27 cellular contexts compared by ENCODE assay signal in genomic region chr9:38251036-38251335, GRCh38.
"Had no signal": no experiment of that assay in that cellular context is flagged by ENCODE, and none has a peak within 500 bp of the region (broad histone marks: within the 10 kb centered on the region; RNA-seq: fewer than 3 reads in every experiment).

No MANE protein-coding gene starts in this region.

- H3K4me3 Mint-ChIP-seq: activated CD4-positive, alpha-beta memory T cell treated with anti-CD3 and anti-CD28 coated beads for 36 hours; activated CD4-positive, alpha-beta T cell treated with anti-CD3 and anti-CD28 coated beads, Interleukin-2, amount 10 ng/mL, durations not matched to agents 24 days and 14 days; activated naive CD4-positive, alpha-beta T cell treated with anti-CD3 and anti-CD28 coated beads, Interleukin-2, amount 10 ng/mL, durations not matched to agents 7 days and 5 days; activated naive CD8-positive, alpha-beta T cell treated with anti-CD3 and anti-CD28 coated beads, Interleukin-2, amount 10 ng/mL, durations not matched to agents 7 days and 5 days; activated T-cell treated with anti-CD3 and anti-CD28 coated beads, Interleukin-2, amount 50 U/mL, for 24 hours; mesothelial cell of epicardium; naive thymus-derived CD4-positive, alpha-beta T cell; stimulated activated memory B cell treated with anti-CD40 and anti-IgM and Interleukin-4, amounts not matched to agents 10 μg/mL and 1 μg/mL and 100 μg/mL, for 72 hours; stimulated activated naive CD8-positive, alpha-beta T cell treated with anti-CD3 and anti-CD28 coated beads, Interleukin-15, amount 100 ng/mL, for 72 hours had no signal

- H3K27ac Mint-ChIP-seq: activated CD4-positive, alpha-beta memory T cell treated with anti-CD3 and anti-CD28 coated beads for 36 hours; activated CD4-positive, alpha-beta T cell treated with anti-CD3 and anti-CD28 coated beads, Interleukin-2, amount 10 ng/mL, durations not matched to agents 24 days and 14 days; activated naive CD4-positive, alpha-beta T cell treated with anti-CD3 and anti-CD28 coated beads, Interleukin-2, amount 10 ng/mL, durations not matched to agents 7 days and 5 days; activated naive CD8-positive, alpha-beta T cell treated with anti-CD3 and anti-CD28 coated beads, Interleukin-2, amount 10 ng/mL, durations not matched to agents 7 days and 5 days; activated T-cell treated with anti-CD3 and anti-CD28 coated beads, Interleukin-2, amount 50 U/mL, for 24 hours; mesothelial cell of epicardium; stimulated activated memory B cell treated with anti-CD40 and anti-IgM and Interleukin-4, amounts not matched to agents 10 μg/mL and 1 μg/mL and 100 μg/mL, for 72 hours had no signal

- DNase-seq: activated CD4-positive, alpha-beta memory T cell treated with anti-CD3 and anti-CD28 coated beads for 36 hours; activated CD4-positive, alpha-beta T cell treated with anti-CD3 and anti-CD28 coated beads, Interleukin-2, amount 10 ng/mL, durations not matched to agents 24 days and 14 days; activated CD4-positive, CD25-positive, alpha-beta regulatory T cell treated with anti-CD3 and anti-CD28 coated beads, Interleukin-2, amount 50 U/mL, for 72 hours; activated CD8-positive, alpha-beta memory T cell treated with anti-CD3 and anti-CD28 coated beads, Interleukin-2, amount 50 U/mL, for 48 hours; activated gamma-delta T cell; activated naive CD4-positive, alpha-beta T cell treated with anti-CD3 and anti-CD28 coated beads, Interleukin-2, amount 10 ng/mL, durations not matched to agents 7 days and 5 days; activated naive CD8-positive, alpha-beta T cell treated with anti-CD3 and anti-CD28 coated beads, Interleukin-2, amount 10 ng/mL, durations not matched to agents 7 days and 5 days; activated T-cell treated with anti-CD3 and anti-CD28 coated beads, Interleukin-2, amount 50 U/mL, for 24 hours; brain microvascular endothelial cell; dorsolateral prefrontal cortex; effector memory CD4-positive, alpha-beta T cell; gastrocnemius medialis; hippocampal formation; kidney; left colon; mammary epithelial cell; nucleus accumbens; stimulated activated CD4-positive, alpha-beta T cell treated with anti-CD3 and anti-CD28 coated beads, Interleukin-1b, Interleukin-23, amount 100 ng/mL, for 48 hours; stimulated activated CD4-positive, alpha-beta T cell treated with anti-CD3 and anti-CD28 coated beads, Interleukin-4, amount 100 ng/mL, for 4 hours; stimulated activated CD8-positive, alpha-beta memory T cell treated with anti-CD3 and anti-CD28 coated beads, Interleukin-4, amount 100 ng/mL, for 48 hours; stimulated activated naive CD8-positive, alpha-beta T cell treated with anti-CD3 and anti-CD28 coated beads, Interleukin-15, amount 100 ng/mL, for 72 hours; substantia nigra; T-helper 9 cell; upper lobe of left lung had no signal

- H3K36me3 Mint-ChIP-seq: activated CD4-positive, alpha-beta memory T cell treated with anti-CD3 and anti-CD28 coated beads for 36 hours; activated naive CD4-positive, alpha-beta T cell treated with anti-CD3 and anti-CD28 coated beads, Interleukin-2, amount 10 ng/mL, durations not matched to agents 7 days and 5 days; activated naive CD8-positive, alpha-beta T cell treated with anti-CD3 and anti-CD28 coated beads, Interleukin-2, amount 10 ng/mL, durations not matched to agents 7 days and 5 days; mesothelial cell of epicardium; naive thymus-derived CD4-positive, alpha-beta T cell; stimulated activated memory B cell treated with anti-CD40 and anti-IgM and Interleukin-4, amounts not matched to agents 10 μg/mL and 1 μg/mL and 100 μg/mL, for 72 hours had no signal

- H3K9me3 Mint-ChIP-seq: activated CD4-positive, alpha-beta memory T cell treated with anti-CD3 and anti-CD28 coated beads for 36 hours; activated CD4-positive, alpha-beta T cell treated with anti-CD3 and anti-CD28 coated beads, Interleukin-2, amount 10 ng/mL, durations not matched to agents 24 days and 14 days; activated naive CD4-positive, alpha-beta T cell treated with anti-CD3 and anti-CD28 coated beads, Interleukin-2, amount 10 ng/mL, durations not matched to agents 7 days and 5 days; activated naive CD8-positive, alpha-beta T cell treated with anti-CD3 and anti-CD28 coated beads, Interleukin-2, amount 10 ng/mL, durations not matched to agents 7 days and 5 days; activated T-cell treated with anti-CD3 and anti-CD28 coated beads, Interleukin-2, amount 50 U/mL, for 24 hours; naive thymus-derived CD4-positive, alpha-beta T cell; stimulated activated naive CD8-positive, alpha-beta T cell treated with anti-CD3 and anti-CD28 coated beads, Interleukin-15, amount 100 ng/mL, for 72 hours had no signal

- ATAC-seq: gastrocnemius medialis; left colon; naive thymus-derived CD4-positive, alpha-beta T cell; stimulated activated memory B cell treated with anti-CD40 and anti-IgM and Interleukin-4, amounts not matched to agents 10 μg/mL and 1 μg/mL and 100 μg/mL, for 72 hours; stimulated activated naive CD8-positive, alpha-beta T cell treated with anti-CD3 and anti-CD28 coated beads, Interleukin-15, amount 100 ng/mL, for 72 hours had no signal

- H3K27me3 Mint-ChIP-seq: activated CD4-positive, alpha-beta memory T cell treated with anti-CD3 and anti-CD28 coated beads for 36 hours; activated T-cell treated with anti-CD3 and anti-CD28 coated beads, Interleukin-2, amount 50 U/mL, for 24 hours; stimulated activated naive CD8-positive, alpha-beta T cell treated with anti-CD3 and anti-CD28 coated beads, Interleukin-15, amount 100 ng/mL, for 72 hours had no signal

- H3K4me1 Mint-ChIP-seq: activated CD4-positive, alpha-beta T cell treated with anti-CD3 and anti-CD28 coated beads, Interleukin-2, amount 10 ng/mL, durations not matched to agents 24 days and 14 days; activated naive CD4-positive, alpha-beta T cell treated with anti-CD3 and anti-CD28 coated beads, Interleukin-2, amount 10 ng/mL, durations not matched to agents 7 days and 5 days; activated naive CD8-positive, alpha-beta T cell treated with anti-CD3 and anti-CD28 coated beads, Interleukin-2, amount 10 ng/mL, durations not matched to agents 7 days and 5 days; naive thymus-derived CD4-positive, alpha-beta T cell; stimulated activated memory B cell treated with anti-CD40 and anti-IgM and Interleukin-4, amounts not matched to agents 10 μg/mL and 1 μg/mL and 100 μg/mL, for 72 hours; stimulated activated naive CD8-positive, alpha-beta T cell treated with anti-CD3 and anti-CD28 coated beads, Interleukin-15, amount 100 ng/mL, for 72 hours had no signal
